Comparison of ENCODE assay signal across 1 cellular context in the genomic region with DNA sequence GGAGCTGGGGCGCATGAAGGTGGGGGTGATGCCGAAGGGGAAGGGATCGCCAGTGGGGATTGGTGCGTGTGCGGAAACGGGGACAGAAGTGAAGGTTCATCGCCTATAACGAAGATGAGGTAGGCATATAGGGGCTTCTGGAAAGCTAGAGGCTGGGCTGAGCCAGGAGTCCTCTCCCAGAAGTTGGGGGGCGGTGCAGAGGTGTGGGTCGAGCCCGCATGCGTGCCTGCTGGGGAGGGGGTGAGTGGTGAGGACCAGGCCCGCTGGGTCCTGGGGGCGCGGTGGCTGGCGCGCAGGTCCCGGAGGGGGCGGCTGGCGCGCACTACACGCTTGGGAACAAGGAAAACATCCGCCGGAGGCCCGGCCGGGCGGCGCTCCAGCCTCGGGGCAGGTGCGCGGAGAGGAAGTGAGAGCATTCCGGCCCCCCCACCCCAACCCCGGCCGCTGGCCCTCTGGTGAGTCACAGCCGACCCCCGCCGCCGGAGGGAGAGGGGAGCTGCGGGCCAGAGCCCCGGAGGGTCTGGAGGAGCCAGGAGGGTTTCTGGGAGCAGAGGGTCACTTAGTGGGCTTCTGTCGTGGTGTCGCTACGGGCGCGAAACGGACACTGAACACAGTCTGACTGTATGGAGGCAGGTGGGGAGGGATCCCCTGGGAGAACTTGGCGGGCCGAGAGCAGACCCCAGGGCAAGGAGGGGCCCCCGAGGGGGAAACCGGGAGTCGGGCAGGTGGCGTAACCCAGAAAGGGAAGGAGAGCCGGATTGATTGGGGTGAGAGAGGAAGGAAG.
TF ChIP-seq lines count a peak whose summit lies in the region.

No MANE protein-coding gene starts in this region.

TF ChIP-seq in K562, 482 proteins besides CTCF, POLR2A, EP300 and RAD21 (continued from another document):
- 0 out of 2 replicates have a peak, but pooled peaks have one; percentile 30 for TF ChIP-seq DNMT1 (IDR thresholded peaks at IDR 0.05)
- no peak for TF ChIP-seq BACH1 (tag; IDR thresholded peaks at IDR 0.05)
- 0 out of 2 replicates have a peak, but pooled peaks have one; percentile 25 for TF ChIP-seq ELF4 (CRISPR knock-in tag; IDR thresholded peaks at IDR 0.05)
- peak; percentile 31; the same call in 1 of the 2 replicates for TF ChIP-seq MYC (IDR thresholded peaks at IDR 0.05; ENCODE audit: low read depth, low read length)
- no peak for TF ChIP-seq MYC (CRISPR knock-in tag; IDR thresholded peaks at IDR 0.05; ENCODE audit: borderline replicate concordance, low read depth)
- TF ChIP-seq BCOR (IDR thresholded peaks at IDR 0.05) = 0 out of 2 replicates have a peak, but pooled peaks have one; percentile 22
- TF ChIP-seq NRF1 (conservative IDR thresholded peaks at IDR 0.05 in 1 of 2, IDR thresholded peaks at IDR 0.05 in 1 of 2) = peak; percentile 76 to 79
- TF ChIP-seq EGR1 (conservative IDR thresholded peaks at IDR 0.05) = no peak
- no peak for TF ChIP-seq CCAR2 (IDR thresholded peaks at IDR 0.05; ENCODE audit: low read depth, low read length)
- TF ChIP-seq ZNF175 (CRISPR knock-in tag; IDR thresholded peaks at IDR 0.05; ENCODE audit: low read depth) = no peak
- peak; percentile 80 for TF ChIP-seq ZFX (CRISPR knock-in tag; IDR thresholded peaks at IDR 0.05)
- 0 out of 4 replicates have a peak, but pooled peaks of 1 of the 2 experiments have one; percentile 13 for TF ChIP-seq TRIM24 (IDR thresholded peaks at IDR 0.05)
- TF ChIP-seq, protein P1, sequence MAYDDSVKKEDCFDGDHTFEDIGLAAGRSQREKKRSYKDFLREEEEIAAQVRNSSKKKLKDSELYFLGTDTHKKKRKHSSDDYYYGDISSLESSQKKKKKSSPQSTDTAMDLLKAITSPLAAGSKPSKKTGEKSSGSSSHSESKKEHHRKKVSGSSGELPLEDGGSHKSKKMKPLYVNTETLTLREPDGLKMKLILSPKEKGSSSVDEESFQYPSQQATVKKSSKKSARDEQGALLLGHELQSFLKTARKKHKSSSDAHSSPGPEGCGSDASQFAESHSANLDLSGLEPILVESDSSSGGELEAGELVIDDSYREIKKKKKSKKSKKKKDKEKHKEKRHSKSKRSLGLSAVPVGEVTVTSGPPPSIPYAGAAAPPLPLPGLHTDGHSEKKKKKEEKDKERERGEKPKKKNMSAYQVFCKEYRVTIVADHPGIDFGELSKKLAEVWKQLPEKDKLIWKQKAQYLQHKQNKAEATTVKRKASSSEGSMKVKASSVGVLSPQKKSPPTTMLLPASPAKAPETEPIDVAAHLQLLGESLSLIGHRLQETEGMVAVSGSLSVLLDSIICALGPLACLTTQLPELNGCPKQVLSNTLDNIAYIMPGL (CRISPR knock-in tag; IDR thresholded peaks at IDR 0.05) = no peak
- 0 out of 2 replicates have a peak, but pooled peaks have one; percentile 39 for TF ChIP-seq HDAC2 (IDR thresholded peaks at IDR 0.05)
- TF ChIP-seq, protein P2, sequence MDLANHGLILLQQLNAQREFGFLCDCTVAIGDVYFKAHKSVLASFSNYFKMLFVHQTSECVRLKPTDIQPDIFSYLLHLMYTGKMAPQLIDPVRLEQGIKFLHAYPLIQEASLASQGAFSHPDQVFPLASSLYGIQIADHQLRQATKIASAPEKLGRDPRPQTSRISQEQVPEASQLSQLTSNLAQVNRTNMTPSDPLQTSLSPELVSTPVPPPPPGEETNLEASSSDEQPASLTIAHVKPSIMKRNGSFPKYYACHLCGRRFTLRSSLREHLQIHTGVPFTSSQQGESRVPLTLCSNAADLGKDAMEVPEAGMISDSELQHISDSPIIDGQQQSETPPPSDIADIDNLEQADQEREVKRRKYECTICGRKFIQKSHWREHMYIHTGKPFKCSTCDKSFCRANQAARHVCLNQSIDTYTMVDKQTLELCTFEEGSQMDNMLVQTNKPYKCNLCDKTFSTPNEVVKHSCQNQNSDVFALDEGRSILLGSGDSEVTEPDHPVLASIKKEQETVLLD (IDR thresholded peaks at IDR 0.05) = no peak
- TF ChIP-seq XRCC5 (IDR thresholded peaks at IDR 0.05; ENCODE audit: low read depth, low read length) = 0 out of 2 replicates have a peak, but pooled peaks have one; percentile 53
- TF ChIP-seq MEIS2 (IDR thresholded peaks at IDR 0.05; ENCODE audit: partially characterized antibody) = no peak
- peak; percentile 42 for TF ChIP-seq POLR2B (IDR thresholded peaks at IDR 0.05; ENCODE audit: low read depth, partially characterized antibody)
- no peak for TF ChIP-seq RAD51 (IDR thresholded peaks at IDR 0.05; ENCODE audit: borderline replicate concordance, low read depth)
- TF ChIP-seq FOXJ3 (CRISPR knock-in tag; IDR thresholded peaks at IDR 0.05) = no peak
- no peak for TF ChIP-seq KLF16 (IDR thresholded peaks at IDR 0.05)
- TF ChIP-seq, protein P3, sequence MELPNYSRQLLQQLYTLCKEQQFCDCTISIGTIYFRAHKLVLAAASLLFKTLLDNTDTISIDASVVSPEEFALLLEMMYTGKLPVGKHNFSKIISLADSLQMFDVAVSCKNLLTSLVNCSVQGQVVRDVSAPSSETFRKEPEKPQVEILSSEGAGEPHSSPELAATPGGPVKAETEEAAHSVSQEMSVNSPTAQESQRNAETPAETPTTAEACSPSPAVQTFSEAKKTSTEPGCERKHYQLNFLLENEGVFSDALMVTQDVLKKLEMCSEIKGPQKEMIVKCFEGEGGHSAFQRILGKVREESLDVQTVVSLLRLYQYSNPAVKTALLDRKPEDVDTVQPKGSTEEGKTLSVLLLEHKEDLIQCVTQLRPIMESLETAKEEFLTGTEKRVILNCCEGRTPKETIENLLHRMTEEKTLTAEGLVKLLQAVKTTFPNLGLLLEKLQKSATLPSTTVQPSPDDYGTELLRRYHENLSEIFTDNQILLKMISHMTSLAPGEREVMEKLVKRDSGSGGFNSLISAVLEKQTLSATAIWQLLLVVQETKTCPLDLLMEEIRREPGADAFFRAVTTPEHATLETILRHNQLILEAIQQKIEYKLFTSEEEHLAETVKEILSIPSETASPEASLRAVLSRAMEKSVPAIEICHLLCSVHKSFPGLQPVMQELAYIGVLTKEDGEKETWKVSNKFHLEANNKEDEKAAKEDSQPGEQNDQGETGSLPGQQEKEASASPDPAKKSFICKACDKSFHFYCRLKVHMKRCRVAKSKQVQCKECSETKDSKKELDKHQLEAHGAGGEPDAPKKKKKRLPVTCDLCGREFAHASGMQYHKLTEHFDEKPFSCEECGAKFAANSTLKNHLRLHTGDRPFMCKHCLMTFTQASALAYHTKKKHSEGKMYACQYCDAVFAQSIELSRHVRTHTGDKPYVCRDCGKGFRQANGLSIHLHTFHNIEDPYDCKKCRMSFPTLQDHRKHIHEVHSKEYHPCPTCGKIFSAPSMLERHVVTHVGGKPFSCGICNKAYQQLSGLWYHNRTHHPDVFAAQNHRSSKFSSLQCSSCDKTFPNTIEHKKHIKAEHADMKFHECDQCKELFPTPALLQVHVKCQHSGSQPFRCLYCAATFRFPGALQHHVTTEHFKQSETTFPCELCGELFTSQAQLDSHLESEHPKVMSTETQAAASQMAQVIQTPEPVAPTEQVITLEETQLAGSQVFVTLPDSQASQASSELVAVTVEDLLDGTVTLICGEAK (IDR thresholded peaks at IDR 0.05) = peak; percentile 33; the same call in 1 of the 2 replicates
- TF ChIP-seq, protein P3 (CRISPR knock-in tag; IDR thresholded peaks at IDR 0.05) = no peak
- TF ChIP-seq SUPT5H (IDR thresholded peaks at IDR 0.05) = peak; percentile 67
- TF ChIP-seq SOX6 (IDR thresholded peaks at IDR 0.05) = no peak
- TF ChIP-seq, protein P4, sequence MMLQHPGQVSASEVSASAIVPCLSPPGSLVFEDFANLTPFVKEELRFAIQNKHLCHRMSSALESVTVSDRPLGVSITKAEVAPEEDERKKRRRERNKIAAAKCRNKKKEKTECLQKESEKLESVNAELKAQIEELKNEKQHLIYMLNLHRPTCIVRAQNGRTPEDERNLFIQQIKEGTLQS (IDR thresholded peaks at IDR 0.05) = peak; percentile 44; the same call in 1 of the 2 replicates
- TF ChIP-seq, protein P4 (CRISPR knock-in tag; conservative IDR thresholded peaks at IDR 0.05) = no peak
- TF ChIP-seq, protein P5, sequence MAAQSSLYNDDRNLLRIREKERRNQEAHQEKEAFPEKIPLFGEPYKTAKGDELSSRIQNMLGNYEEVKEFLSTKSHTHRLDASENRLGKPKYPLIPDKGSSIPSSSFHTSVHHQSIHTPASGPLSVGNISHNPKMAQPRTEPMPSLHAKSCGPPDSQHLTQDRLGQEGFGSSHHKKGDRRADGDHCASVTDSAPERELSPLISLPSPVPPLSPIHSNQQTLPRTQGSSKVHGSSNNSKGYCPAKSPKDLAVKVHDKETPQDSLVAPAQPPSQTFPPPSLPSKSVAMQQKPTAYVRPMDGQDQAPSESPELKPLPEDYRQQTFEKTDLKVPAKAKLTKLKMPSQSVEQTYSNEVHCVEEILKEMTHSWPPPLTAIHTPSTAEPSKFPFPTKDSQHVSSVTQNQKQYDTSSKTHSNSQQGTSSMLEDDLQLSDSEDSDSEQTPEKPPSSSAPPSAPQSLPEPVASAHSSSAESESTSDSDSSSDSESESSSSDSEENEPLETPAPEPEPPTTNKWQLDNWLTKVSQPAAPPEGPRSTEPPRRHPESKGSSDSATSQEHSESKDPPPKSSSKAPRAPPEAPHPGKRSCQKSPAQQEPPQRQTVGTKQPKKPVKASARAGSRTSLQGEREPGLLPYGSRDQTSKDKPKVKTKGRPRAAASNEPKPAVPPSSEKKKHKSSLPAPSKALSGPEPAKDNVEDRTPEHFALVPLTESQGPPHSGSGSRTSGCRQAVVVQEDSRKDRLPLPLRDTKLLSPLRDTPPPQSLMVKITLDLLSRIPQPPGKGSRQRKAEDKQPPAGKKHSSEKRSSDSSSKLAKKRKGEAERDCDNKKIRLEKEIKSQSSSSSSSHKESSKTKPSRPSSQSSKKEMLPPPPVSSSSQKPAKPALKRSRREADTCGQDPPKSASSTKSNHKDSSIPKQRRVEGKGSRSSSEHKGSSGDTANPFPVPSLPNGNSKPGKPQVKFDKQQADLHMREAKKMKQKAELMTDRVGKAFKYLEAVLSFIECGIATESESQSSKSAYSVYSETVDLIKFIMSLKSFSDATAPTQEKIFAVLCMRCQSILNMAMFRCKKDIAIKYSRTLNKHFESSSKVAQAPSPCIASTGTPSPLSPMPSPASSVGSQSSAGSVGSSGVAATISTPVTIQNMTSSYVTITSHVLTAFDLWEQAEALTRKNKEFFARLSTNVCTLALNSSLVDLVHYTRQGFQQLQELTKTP (IDR thresholded peaks at IDR 0.05; ENCODE audit: low read depth in 1 of 2, partially characterized antibody in 2 of 2) = peak in 1 of 2 experiments; percentile 22
- TF ChIP-seq, protein P6, sequence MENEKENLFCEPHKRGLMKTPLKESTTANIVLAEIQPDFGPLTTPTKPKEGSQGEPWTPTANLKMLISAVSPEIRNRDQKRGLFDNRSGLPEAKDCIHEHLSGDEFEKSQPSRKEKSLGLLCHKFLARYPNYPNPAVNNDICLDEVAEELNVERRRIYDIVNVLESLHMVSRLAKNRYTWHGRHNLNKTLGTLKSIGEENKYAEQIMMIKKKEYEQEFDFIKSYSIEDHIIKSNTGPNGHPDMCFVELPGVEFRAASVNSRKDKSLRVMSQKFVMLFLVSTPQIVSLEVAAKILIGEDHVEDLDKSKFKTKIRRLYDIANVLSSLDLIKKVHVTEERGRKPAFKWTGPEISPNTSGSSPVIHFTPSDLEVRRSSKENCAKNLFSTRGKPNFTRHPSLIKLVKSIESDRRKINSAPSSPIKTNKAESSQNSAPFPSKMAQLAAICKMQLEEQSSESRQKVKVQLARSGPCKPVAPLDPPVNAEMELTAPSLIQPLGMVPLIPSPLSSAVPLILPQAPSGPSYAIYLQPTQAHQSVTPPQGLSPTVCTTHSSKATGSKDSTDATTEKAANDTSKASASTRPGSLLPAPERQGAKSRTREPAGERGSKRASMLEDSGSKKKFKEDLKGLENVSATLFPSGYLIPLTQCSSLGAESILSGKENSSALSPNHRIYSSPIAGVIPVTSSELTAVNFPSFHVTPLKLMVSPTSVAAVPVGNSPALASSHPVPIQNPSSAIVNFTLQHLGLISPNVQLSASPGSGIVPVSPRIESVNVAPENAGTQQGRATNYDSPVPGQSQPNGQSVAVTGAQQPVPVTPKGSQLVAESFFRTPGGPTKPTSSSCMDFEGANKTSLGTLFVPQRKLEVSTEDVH (IDR thresholded peaks at IDR 0.05; ENCODE audit: low read depth, partially characterized antibody) = peak; percentile 15
- TF ChIP-seq ZNF830 (CRISPR knock-in tag; IDR thresholded peaks at IDR 0.05) = 0 out of 2 replicates have a peak, but pooled peaks have one; percentile 45
